1 cellular context compared by ENCODE assay signal in genomic region chr4:10461850-10462400, GRCh38.
TF ChIP-seq lines count a peak whose summit lies in the region.

No MANE protein-coding gene starts in this region.

TF ChIP-seq in GM12878, 131 proteins besides CTCF, POLR2A, EP300 and RAD21 (continued from another document):
- TF ChIP-seq PBX3 (IDR thresholded peaks at IDR 0.05; ENCODE audit: insufficient replicate concordance, low read depth, low read length) (no peak), RELB (IDR thresholded peaks at IDR 0.05; ENCODE audit: low read depth) (no peak), IKZF2 (IDR thresholded peaks at IDR 0.05) (no peak), MYB (IDR thresholded peaks at IDR 0.05; ENCODE audit: borderline replicate concordance, low read depth, low read length) (no peak), ETV6 (conservative IDR thresholded peaks at IDR 0.05 in 1 of 2, IDR thresholded peaks at IDR 0.05 in 1 of 2; ENCODE audit: borderline replicate concordance in 1 of 2, low read depth in 1 of 2) (no peak), SMAD5 (IDR thresholded peaks at IDR 0.05; ENCODE audit: low read depth) (no peak), E4F1 (IDR thresholded peaks at IDR 0.05; ENCODE audit: borderline replicate concordance, partially characterized antibody) (no peak)
